1 cellular context compared by ENCODE assay signal in the genomic region with DNA sequence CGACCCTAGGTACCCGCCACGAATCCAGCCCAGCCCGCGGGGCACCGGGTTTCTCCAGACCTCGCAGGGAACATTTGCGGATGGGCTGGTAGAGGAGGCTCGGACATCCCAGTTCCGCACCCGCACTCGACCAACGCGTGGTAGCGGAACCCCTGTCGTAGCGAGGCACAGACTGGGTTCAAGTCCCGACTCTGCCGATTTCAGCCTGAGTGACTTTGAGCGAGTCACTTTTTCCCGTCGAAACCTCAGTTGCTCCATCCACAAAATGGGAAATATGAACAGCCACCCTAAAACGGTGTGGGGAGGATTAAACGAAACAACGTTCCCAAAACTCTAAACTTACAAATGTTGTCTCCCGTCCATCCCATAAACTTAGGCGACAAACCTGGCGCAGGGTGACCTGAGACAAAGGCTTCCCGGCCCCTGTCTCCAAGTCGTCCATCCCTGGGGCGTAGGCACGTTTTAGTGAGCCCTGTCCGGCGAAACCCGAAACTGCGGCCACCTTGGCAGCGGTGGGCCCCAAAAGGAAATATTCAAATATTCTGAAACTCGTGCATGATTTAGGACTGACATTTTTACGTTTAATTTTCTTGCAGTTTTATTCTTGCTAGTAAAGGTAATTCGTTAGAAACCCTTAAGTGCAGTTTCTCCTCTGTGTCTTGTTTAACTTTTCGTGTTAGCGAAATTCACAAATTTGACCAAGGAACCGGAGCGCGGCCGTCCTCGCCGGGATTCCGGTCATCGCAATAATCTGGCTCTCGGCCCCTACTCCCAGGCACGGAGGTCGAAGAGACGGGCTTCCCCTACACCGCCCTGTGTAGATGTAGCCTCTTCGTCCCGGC.
TF ChIP-seq lines count a peak whose summit lies in the region.

No MANE protein-coding gene starts in this region.

TF ChIP-seq in HEK293, 187 proteins besides CTCF, POLR2A, EP300 and RAD21 (continued from another document):
- TF ChIP-seq, protein P1, sequence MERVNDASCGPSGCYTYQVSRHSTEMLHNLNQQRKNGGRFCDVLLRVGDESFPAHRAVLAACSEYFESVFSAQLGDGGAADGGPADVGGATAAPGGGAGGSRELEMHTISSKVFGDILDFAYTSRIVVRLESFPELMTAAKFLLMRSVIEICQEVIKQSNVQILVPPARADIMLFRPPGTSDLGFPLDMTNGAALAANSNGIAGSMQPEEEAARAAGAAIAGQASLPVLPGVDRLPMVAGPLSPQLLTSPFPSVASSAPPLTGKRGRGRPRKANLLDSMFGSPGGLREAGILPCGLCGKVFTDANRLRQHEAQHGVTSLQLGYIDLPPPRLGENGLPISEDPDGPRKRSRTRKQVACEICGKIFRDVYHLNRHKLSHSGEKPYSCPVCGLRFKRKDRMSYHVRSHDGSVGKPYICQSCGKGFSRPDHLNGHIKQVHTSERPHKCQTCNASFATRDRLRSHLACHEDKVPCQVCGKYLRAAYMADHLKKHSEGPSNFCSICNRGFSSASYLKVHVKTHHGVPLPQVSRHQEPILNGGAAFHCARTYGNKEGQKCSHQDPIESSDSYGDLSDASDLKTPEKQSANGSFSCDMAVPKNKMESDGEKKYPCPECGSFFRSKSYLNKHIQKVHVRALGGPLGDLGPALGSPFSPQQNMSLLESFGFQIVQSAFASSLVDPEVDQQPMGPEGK (tag by site-specific recombination; IDR thresholded peaks at IDR 0.05) = no peak
- TF ChIP-seq ZBTB44 (tag by site-specific recombination; IDR thresholded peaks at IDR 0.05) (no peak), ZNF747 (tag by site-specific recombination; IDR thresholded peaks at IDR 0.05) (no peak), ZNF580 (tag by site-specific recombination; IDR thresholded peaks at IDR 0.05) (peak; percentile 72; the same call in 1 of the 2 replicates), ZNF16 (tag by site-specific recombination; IDR thresholded peaks at IDR 0.05; ENCODE audit: low read depth) (no peak), ZSCAN5A (tag by site-specific recombination; IDR thresholded peaks at IDR 0.05) (0 out of 2 replicates have a peak, but pooled peaks have one; percentile 31), ZNF175 (tag by site-specific recombination; IDR thresholded peaks at IDR 0.05) (no peak), ZNF157 (tag by site-specific recombination; IDR thresholded peaks at IDR 0.05) (no peak), ZNF24 (tag by site-specific recombination; IDR thresholded peaks at IDR 0.05) (peak; percentile 5; the same call in 1 of the 2 replicates), ZNF501 (tag by site-specific recombination; IDR thresholded peaks at IDR 0.05) (0 out of 2 replicates have a peak, but pooled peaks have one; percentile 16), REPIN1 (tag by site-specific recombination; IDR thresholded peaks at IDR 0.05; ENCODE audit: low read depth) (no peak), ZBTB17 (tag by site-specific recombination; IDR thresholded peaks at IDR 0.05) (0 out of 2 replicates have a peak, but pooled peaks have one; percentile 0), ZNF114 (tag by site-specific recombination; IDR thresholded peaks at IDR 0.05) (no peak), YY2 (tag by site-specific recombination; IDR thresholded peaks at IDR 0.05) (no peak), ZNF677 (tag by site-specific recombination; IDR thresholded peaks at IDR 0.05) (no peak), SP2 (tag by site-specific recombination; IDR thresholded peaks at IDR 0.05) (no peak), ZNF2 (tag by site-specific recombination; IDR thresholded peaks at IDR 0.05) (0 out of 2 replicates have a peak, but pooled peaks have one; percentile 6), SCRT2 (tag by site-specific recombination; IDR thresholded peaks at IDR 0.05) (peak; percentile 8; the same call in 1 of the 2 replicates), ZIC2 (tag by site-specific recombination; IDR thresholded peaks at IDR 0.05) (no peak), HOXC10 (CRISPR knock-in tag; IDR thresholded peaks at IDR 0.05) (peak; percentile 57; the same call in 1 of the 2 replicates), ZSCAN30 (tag by site-specific recombination; IDR thresholded peaks at IDR 0.05) (peak; percentile 71), ZNF707 (tag by site-specific recombination; IDR thresholded peaks at IDR 0.05) (no peak), ZNF792 (tag by site-specific recombination; IDR thresholded peaks at IDR 0.05) (no peak)
- TF ChIP-seq, protein P2, sequence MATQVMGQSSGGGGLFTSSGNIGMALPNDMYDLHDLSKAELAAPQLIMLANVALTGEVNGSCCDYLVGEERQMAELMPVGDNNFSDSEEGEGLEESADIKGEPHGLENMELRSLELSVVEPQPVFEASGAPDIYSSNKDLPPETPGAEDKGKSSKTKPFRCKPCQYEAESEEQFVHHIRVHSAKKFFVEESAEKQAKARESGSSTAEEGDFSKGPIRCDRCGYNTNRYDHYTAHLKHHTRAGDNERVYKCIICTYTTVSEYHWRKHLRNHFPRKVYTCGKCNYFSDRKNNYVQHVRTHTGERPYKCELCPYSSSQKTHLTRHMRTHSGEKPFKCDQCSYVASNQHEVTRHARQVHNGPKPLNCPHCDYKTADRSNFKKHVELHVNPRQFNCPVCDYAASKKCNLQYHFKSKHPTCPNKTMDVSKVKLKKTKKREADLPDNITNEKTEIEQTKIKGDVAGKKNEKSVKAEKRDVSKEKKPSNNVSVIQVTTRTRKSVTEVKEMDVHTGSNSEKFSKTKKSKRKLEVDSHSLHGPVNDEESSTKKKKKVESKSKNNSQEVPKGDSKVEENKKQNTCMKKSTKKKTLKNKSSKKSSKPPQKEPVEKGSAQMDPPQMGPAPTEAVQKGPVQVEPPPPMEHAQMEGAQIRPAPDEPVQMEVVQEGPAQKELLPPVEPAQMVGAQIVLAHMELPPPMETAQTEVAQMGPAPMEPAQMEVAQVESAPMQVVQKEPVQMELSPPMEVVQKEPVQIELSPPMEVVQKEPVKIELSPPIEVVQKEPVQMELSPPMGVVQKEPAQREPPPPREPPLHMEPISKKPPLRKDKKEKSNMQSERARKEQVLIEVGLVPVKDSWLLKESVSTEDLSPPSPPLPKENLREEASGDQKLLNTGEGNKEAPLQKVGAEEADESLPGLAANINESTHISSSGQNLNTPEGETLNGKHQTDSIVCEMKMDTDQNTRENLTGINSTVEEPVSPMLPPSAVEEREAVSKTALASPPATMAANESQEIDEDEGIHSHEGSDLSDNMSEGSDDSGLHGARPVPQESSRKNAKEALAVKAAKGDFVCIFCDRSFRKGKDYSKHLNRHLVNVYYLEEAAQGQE (tag by site-specific recombination; IDR thresholded peaks at IDR 0.05) = no peak
- TF ChIP-seq, protein P3, sequence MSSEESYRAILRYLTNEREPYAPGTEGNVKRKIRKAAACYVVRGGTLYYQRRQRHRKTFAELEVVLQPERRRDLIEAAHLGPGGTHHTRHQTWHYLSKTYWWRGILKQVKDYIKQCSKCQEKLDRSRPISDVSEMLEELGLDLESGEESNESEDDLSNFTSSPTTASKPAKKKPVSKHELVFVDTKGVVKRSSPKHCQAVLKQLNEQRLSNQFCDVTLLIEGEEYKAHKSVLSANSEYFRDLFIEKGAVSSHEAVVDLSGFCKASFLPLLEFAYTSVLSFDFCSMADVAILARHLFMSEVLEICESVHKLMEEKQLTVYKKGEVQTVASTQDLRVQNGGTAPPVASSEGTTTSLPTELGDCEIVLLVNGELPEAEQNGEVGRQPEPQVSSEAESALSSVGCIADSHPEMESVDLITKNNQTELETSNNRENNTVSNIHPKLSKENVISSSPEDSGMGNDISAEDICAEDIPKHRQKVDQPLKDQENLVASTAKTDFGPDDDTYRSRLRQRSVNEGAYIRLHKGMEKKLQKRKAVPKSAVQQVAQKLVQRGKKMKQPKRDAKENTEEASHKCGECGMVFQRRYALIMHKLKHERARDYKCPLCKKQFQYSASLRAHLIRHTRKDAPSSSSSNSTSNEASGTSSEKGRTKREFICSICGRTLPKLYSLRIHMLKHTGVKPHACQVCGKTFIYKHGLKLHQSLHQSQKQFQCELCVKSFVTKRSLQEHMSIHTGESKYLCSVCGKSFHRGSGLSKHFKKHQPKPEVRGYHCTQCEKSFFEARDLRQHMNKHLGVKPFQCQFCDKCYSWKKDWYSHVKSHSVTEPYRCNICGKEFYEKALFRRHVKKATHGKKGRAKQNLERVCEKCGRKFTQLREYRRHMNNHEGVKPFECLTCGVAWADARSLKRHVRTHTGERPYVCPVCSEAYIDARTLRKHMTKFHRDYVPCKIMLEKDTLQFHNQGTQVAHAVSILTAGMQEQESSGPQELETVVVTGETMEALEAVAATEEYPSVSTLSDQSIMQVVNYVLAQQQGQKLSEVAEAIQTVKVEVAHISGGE (tag by site-specific recombination; conservative IDR thresholded peaks at IDR 0.05; ENCODE audit: low read depth) = no peak
